In genomic region chr17:234163-235047, GRCh38 we compare ENCODE assay signal across 1 cellular context.
TF ChIP-seq lines count a peak whose summit lies in the region.

No MANE protein-coding gene starts in this region.

TF ChIP-seq in IMR-90, 13 proteins besides CTCF, POLR2A, EP300 and RAD21:
- TF ChIP-seq BHLHE40 (IDR thresholded peaks at IDR 0.05; ENCODE audit: low read depth, low read length), result no peak
- no peak for TF ChIP-seq MAFK (IDR thresholded peaks at IDR 0.05; ENCODE audit: low read depth, low read length)
- no peak for TF ChIP-seq CHD1 (IDR thresholded peaks at IDR 0.05; ENCODE audit: low read depth, low read length)
- no peak for TF ChIP-seq MXI1 (IDR thresholded peaks at IDR 0.05; ENCODE audit: borderline replicate concordance, low read depth, low read length)
- TF ChIP-seq NFE2L2 (IDR thresholded peaks at IDR 0.05; ENCODE audit: low read depth, low read length), result no peak
- no peak for TF ChIP-seq RCOR1 (IDR thresholded peaks at IDR 0.05; ENCODE audit: insufficient replicate concordance, low read length)
- no peak for TF ChIP-seq SMC3 (IDR thresholded peaks at IDR 0.05; ENCODE audit: low read depth, low read length)
- no peak for TF ChIP-seq CEBPB (IDR thresholded peaks at IDR 0.05; ENCODE audit: low read depth, low read length)
- TF ChIP-seq, protein P1, sequence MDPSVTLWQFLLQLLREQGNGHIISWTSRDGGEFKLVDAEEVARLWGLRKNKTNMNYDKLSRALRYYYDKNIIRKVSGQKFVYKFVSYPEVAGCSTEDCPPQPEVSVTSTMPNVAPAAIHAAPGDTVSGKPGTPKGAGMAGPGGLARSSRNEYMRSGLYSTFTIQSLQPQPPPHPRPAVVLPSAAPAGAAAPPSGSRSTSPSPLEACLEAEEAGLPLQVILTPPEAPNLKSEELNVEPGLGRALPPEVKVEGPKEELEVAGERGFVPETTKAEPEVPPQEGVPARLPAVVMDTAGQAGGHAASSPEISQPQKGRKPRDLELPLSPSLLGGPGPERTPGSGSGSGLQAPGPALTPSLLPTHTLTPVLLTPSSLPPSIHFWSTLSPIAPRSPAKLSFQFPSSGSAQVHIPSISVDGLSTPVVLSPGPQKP (IDR thresholded peaks at IDR 0.05; ENCODE audit: borderline replicate concordance, low read depth, low read length), result no peak
- no peak for TF ChIP-seq USF2 (IDR thresholded peaks at IDR 0.05; ENCODE audit: low read depth, low read length)
- no peak for TF ChIP-seq RFX5 (IDR thresholded peaks at IDR 0.05; ENCODE audit: low read depth, low read length)
- no peak for TF ChIP-seq FOS (IDR thresholded peaks at IDR 0.05; ENCODE audit: low read depth, low read length)
- TF ChIP-seq MAZ (IDR thresholded peaks at IDR 0.05; ENCODE audit: borderline replicate concordance, low read depth, low read length), result no peak
TF ChIP-seq in IMR-90: peak in this region for 0.
